In genomic region chr7:152674860-152675760, GRCh38 we compare ENCODE assay signal across 1 cellular context.
TF ChIP-seq lines count a peak whose summit lies in the region.

No MANE protein-coding gene starts in this region.

TF ChIP-seq in K562, 482 proteins besides CTCF, POLR2A, EP300 and RAD21 (continued from another document and continues in another):
- TF ChIP-seq, protein P1, sequence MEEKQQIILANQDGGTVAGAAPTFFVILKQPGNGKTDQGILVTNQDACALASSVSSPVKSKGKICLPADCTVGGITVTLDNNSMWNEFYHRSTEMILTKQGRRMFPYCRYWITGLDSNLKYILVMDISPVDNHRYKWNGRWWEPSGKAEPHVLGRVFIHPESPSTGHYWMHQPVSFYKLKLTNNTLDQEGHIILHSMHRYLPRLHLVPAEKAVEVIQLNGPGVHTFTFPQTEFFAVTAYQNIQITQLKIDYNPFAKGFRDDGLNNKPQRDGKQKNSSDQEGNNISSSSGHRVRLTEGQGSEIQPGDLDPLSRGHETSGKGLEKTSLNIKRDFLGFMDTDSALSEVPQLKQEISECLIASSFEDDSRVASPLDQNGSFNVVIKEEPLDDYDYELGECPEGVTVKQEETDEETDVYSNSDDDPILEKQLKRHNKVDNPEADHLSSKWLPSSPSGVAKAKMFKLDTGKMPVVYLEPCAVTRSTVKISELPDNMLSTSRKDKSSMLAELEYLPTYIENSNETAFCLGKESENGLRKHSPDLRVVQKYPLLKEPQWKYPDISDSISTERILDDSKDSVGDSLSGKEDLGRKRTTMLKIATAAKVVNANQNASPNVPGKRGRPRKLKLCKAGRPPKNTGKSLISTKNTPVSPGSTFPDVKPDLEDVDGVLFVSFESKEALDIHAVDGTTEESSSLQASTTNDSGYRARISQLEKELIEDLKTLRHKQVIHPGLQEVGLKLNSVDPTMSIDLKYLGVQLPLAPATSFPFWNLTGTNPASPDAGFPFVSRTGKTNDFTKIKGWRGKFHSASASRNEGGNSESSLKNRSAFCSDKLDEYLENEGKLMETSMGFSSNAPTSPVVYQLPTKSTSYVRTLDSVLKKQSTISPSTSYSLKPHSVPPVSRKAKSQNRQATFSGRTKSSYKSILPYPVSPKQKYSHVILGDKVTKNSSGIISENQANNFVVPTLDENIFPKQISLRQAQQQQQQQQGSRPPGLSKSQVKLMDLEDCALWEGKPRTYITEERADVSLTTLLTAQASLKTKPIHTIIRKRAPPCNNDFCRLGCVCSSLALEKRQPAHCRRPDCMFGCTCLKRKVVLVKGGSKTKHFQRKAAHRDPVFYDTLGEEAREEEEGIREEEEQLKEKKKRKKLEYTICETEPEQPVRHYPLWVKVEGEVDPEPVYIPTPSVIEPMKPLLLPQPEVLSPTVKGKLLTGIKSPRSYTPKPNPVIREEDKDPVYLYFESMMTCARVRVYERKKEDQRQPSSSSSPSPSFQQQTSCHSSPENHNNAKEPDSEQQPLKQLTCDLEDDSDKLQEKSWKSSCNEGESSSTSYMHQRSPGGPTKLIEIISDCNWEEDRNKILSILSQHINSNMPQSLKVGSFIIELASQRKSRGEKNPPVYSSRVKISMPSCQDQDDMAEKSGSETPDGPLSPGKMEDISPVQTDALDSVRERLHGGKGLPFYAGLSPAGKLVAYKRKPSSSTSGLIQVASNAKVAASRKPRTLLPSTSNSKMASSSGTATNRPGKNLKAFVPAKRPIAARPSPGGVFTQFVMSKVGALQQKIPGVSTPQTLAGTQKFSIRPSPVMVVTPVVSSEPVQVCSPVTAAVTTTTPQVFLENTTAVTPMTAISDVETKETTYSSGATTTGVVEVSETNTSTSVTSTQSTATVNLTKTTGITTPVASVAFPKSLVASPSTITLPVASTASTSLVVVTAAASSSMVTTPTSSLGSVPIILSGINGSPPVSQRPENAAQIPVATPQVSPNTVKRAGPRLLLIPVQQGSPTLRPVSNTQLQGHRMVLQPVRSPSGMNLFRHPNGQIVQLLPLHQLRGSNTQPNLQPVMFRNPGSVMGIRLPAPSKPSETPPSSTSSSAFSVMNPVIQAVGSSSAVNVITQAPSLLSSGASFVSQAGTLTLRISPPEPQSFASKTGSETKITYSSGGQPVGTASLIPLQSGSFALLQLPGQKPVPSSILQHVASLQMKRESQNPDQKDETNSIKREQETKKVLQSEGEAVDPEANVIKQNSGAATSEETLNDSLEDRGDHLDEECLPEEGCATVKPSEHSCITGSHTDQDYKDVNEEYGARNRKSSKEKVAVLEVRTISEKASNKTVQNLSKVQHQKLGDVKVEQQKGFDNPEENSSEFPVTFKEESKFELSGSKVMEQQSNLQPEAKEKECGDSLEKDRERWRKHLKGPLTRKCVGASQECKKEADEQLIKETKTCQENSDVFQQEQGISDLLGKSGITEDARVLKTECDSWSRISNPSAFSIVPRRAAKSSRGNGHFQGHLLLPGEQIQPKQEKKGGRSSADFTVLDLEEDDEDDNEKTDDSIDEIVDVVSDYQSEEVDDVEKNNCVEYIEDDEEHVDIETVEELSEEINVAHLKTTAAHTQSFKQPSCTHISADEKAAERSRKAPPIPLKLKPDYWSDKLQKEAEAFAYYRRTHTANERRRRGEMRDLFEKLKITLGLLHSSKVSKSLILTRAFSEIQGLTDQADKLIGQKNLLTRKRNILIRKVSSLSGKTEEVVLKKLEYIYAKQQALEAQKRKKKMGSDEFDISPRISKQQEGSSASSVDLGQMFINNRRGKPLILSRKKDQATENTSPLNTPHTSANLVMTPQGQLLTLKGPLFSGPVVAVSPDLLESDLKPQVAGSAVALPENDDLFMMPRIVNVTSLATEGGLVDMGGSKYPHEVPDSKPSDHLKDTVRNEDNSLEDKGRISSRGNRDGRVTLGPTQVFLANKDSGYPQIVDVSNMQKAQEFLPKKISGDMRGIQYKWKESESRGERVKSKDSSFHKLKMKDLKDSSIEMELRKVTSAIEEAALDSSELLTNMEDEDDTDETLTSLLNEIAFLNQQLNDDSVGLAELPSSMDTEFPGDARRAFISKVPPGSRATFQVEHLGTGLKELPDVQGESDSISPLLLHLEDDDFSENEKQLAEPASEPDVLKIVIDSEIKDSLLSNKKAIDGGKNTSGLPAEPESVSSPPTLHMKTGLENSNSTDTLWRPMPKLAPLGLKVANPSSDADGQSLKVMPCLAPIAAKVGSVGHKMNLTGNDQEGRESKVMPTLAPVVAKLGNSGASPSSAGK (IDR thresholded peaks at IDR 0.05): no peak
- no peak for TF ChIP-seq SRSF7 (optimal IDR thresholded peaks at IDR 0.05; ENCODE audit: low read depth, low read length)
- TF ChIP-seq PRPF4 (IDR thresholded peaks at IDR 0.05; ENCODE audit: insufficient read depth, low read depth, low read length, poor library complexity, severe bottlenecking): no peak
- no peak for TF ChIP-seq DMBX1 (CRISPR knock-in tag; IDR thresholded peaks at IDR 0.05; ENCODE audit: borderline replicate concordance)
- no peak for TF ChIP-seq RB1 (IDR thresholded peaks at IDR 0.05; ENCODE audit: low read depth)
- TF ChIP-seq ZNF395 (CRISPR knock-in tag; IDR thresholded peaks at IDR 0.05): no peak
- no peak for TF ChIP-seq UBTF (IDR thresholded peaks at IDR 0.05; ENCODE audit: borderline replicate concordance in 1 of 2, low read depth in 2 of 2, low read length in 2 of 2)
- TF ChIP-seq, protein P2, sequence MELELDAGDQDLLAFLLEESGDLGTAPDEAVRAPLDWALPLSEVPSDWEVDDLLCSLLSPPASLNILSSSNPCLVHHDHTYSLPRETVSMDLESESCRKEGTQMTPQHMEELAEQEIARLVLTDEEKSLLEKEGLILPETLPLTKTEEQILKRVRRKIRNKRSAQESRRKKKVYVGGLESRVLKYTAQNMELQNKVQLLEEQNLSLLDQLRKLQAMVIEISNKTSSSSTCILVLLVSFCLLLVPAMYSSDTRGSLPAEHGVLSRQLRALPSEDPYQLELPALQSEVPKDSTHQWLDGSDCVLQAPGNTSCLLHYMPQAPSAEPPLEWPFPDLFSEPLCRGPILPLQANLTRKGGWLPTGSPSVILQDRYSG (tag; conservative IDR thresholded peaks at IDR 0.05; ENCODE audit: low read depth): no peak
- no peak for TF ChIP-seq NUFIP1 (IDR thresholded peaks at IDR 0.05; ENCODE audit: partially characterized antibody)
- no peak for TF ChIP-seq PRMT5 (CRISPR knock-in tag; IDR thresholded peaks at IDR 0.05)
- TF ChIP-seq ATF7 (IDR thresholded peaks at IDR 0.05): no peak
- peak in 1 of 2 experiments; percentile 27; a peak in 1 of 4 replicates for TF ChIP-seq FOXA3 (CRISPR knock-in tag; conservative IDR thresholded peaks at IDR 0.05 in 1 of 2, IDR thresholded peaks at IDR 0.05 in 1 of 2)
- TF ChIP-seq PHF21A (IDR thresholded peaks at IDR 0.05; ENCODE audit: borderline replicate concordance, low read depth): no peak
- TF ChIP-seq EGR1 (conservative IDR thresholded peaks at IDR 0.05): no peak
- no peak for TF ChIP-seq SMAD4 (CRISPR knock-in tag; conservative IDR thresholded peaks at IDR 0.05)
- TF ChIP-seq ELK3 (CRISPR knock-in tag; IDR thresholded peaks at IDR 0.05): no peak
- no peak for TF ChIP-seq TGIF2 (CRISPR knock-in tag; IDR thresholded peaks at IDR 0.05)
- TF ChIP-seq, protein P3, sequence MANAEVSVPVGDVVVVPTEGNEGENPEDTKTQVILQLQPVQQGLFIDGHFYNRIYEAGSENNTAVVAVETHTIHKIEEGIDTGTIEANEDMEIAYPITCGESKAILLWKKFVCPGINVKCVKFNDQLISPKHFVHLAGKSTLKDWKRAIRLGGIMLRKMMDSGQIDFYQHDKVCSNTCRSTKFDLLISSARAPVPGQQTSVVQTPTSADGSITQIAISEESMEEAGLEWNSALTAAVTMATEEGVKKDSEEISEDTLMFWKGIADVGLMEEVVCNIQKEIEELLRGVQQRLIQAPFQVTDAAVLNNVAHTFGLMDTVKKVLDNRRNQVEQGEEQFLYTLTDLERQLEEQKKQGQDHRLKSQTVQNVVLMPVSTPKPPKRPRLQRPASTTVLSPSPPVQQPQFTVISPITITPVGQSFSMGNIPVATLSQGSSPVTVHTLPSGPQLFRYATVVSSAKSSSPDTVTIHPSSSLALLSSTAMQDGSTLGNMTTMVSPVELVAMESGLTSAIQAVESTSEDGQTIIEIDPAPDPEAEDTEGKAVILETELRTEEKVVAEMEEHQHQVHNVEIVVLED (CRISPR knock-in tag; IDR thresholded peaks at IDR 0.05): no peak
- no peak for TF ChIP-seq ZC3H8 (IDR thresholded peaks at IDR 0.05)
- TF ChIP-seq ZBTB9 (CRISPR knock-in tag; IDR thresholded peaks at IDR 0.05): no peak
- peak; percentile 34 for TF ChIP-seq RBM39 (optimal IDR thresholded peaks at IDR 0.05; ENCODE audit: low read depth, low read length)
- no peak for TF ChIP-seq RAD51 (IDR thresholded peaks at IDR 0.05; ENCODE audit: borderline replicate concordance, low read depth)
- TF ChIP-seq, protein P4, sequence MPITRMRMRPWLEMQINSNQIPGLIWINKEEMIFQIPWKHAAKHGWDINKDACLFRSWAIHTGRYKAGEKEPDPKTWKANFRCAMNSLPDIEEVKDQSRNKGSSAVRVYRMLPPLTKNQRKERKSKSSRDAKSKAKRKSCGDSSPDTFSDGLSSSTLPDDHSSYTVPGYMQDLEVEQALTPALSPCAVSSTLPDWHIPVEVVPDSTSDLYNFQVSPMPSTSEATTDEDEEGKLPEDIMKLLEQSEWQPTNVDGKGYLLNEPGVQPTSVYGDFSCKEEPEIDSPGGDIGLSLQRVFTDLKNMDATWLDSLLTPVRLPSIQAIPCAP (CRISPR knock-in tag; IDR thresholded peaks at IDR 0.05; ENCODE audit: borderline replicate concordance): no peak
- no peak for TF ChIP-seq MEF2A (IDR thresholded peaks at IDR 0.05; ENCODE audit: control insufficient read depth, low read depth, low read length)
- TF ChIP-seq MBD2 (IDR thresholded peaks at IDR 0.05; ENCODE audit: borderline replicate concordance, low read depth): no peak
- TF ChIP-seq, protein P5, sequence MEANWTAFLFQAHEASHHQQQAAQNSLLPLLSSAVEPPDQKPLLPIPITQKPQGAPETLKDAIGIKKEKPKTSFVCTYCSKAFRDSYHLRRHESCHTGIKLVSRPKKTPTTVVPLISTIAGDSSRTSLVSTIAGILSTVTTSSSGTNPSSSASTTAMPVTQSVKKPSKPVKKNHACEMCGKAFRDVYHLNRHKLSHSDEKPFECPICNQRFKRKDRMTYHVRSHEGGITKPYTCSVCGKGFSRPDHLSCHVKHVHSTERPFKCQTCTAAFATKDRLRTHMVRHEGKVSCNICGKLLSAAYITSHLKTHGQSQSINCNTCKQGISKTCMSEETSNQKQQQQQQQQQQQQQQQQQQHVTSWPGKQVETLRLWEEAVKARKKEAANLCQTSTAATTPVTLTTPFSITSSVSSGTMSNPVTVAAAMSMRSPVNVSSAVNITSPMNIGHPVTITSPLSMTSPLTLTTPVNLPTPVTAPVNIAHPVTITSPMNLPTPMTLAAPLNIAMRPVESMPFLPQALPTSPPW (CRISPR knock-in tag; IDR thresholded peaks at IDR 0.05): no peak
- TF ChIP-seq PYGO2 (tag; IDR thresholded peaks at IDR 0.05): no peak
- no peak for TF ChIP-seq KDM2B (CRISPR knock-in tag; IDR thresholded peaks at IDR 0.05)
- no peak for TF ChIP-seq ATF4 (CRISPR knock-in tag; IDR thresholded peaks at IDR 0.05)
- TF ChIP-seq RHOXF2B (CRISPR knock-in tag; conservative IDR thresholded peaks at IDR 0.05): no peak
